ENCODE assay signal across 26 cellular contexts in genomic region chr13:99230991-99231390, GRCh38. TPM values are rescaled to one million over a fixed set of nuclear protein-coding genes. Genes with fewer than 3 reads are reported as not detected.
DNase-seq lines count a peak whose midpoint lies in the region; ATAC-seq and TF ChIP-seq lines count a peak whose summit lies in the region.
"Had no signal": no experiment of that assay in that cellular context is flagged by ENCODE, and none has a peak within 500 bp of the region (broad histone marks: within the 10 kb centered on the region; RNA-seq: fewer than 3 reads in every experiment).

No MANE protein-coding gene starts in this region.

- H3K4me1 ChIP-seq in right cardiac atrium (ENCODE audit: control insufficient read depth, insufficient read depth, low read length) (peaks cover 7% of the 10 kb centered on the region), OCI-LY7 (ENCODE audit: insufficient read depth, low read length, poor library complexity, severe bottlenecking) (peaks cover 84% of the 10 kb centered on the region), endodermal cell (ENCODE audit: control insufficient read depth, insufficient read depth, low read length) (no peaks in the 10 kb centered on the region)
- H3K4me1 ChIP-seq: right lobe of liver had no signal

- no peaks in the 10 kb centered on the region for H4K20me1 ChIP-seq in OCI-LY7 (ENCODE audit: insufficient read depth, low read length)

- H3K27me3 Mint-ChIP-seq in endodermal cell (ENCODE audit: insufficient read depth): no peaks in the 10 kb centered on the region
- H3K27me3 Mint-ChIP-seq in HFFc6 (ENCODE audit: insufficient read depth): no peaks in the 10 kb centered on the region
- H3K27me3 Mint-ChIP-seq: activated CD4-positive, alpha-beta T cell treated with anti-CD3 and anti-CD28 coated beads, Interleukin-2, amount 10 ng/mL, durations not matched to agents 24 days and 14 days; CD4-positive, CD25-positive, alpha-beta regulatory T cell; memory B cell had no signal

- no peak overlapping the region for H3K9ac ChIP-seq in endodermal cell (ENCODE audit: extremely low read depth, low read length, poor library complexity, severe bottlenecking)

- intact Hi-C loops in right cardiac atrium (cut with DNase I) (no loop called here), Right ventricle myocardium superior (cut with DNase I) (no loop called here), OCI-LY7 (cut with micrococcal nuclease; ENCODE audit: unreplicated experiment) (no loop called here)

- ATAC-seq in right cardiac atrium: no peak
- ATAC-seq in Right ventricle myocardium superior (ENCODE audit: poor library complexity): no peak
- no peak for ATAC-seq in GM19455 (IDR thresholded peaks at IDR 0.05; ENCODE audit: unreplicated experiment)
- ATAC-seq: gastroesophageal sphincter had no signal

- CTCF ChIA-PET in OCI-LY7 (lab: Charles Lee; ENCODE audit: unreplicated experiment): no interaction called here

- no TSS peak for BruUV-seq in OCI-LY7 (replicated peaks; lab: Mats Ljungman, UMichigan)

- H3K36me3 Mint-ChIP-seq in endodermal cell (ENCODE audit: low read depth): peaks cover 9% of the 10 kb centered on the region
- peaks cover 16% of the 10 kb centered on the region for H3K36me3 Mint-ChIP-seq in HFFc6 (ENCODE audit: low read depth)

- DNase-seq in right cardiac atrium: no peak
- no peak for DNase-seq in Right ventricle myocardium superior
- DNase-seq in OCI-LY7 (ENCODE audit: low spot score): no peak
- no peak for DNase-seq in endodermal cell
- DNase-seq in NCI-H510A treated with DMSO at 0.1 percent for 48 hours (lab: John Stamatoyannopoulos, UW): no peak
- no peak for DNase-seq in HFFc6
- DNase-seq in DMS 273 treated with DMSO at 0.1 percent for 48 hours (lab: John Stamatoyannopoulos, UW): no peak
- DNase-seq: activated CD4-positive, alpha-beta T cell treated with anti-CD3 and anti-CD28 coated beads, Interleukin-2, amount 10 ng/mL, durations not matched to agents 24 days and 14 days; activated naive CD4-positive, alpha-beta T cell treated with Interleukin-2 at 50 U/mL for 16 hours; CD4-positive, CD25-positive, alpha-beta regulatory T cell; cerebellar nuclear complex; effector CD4-positive, alpha-beta T cell; NCI-H1436; NCI-H774; ovary; right lobe of liver; SHP77 treated with DMSO at 0.1 percent for 48 hours; T-helper 1 cell had no signal

- H3K4me1 Mint-ChIP-seq in endodermal cell (peaks cover 8% of the 10 kb centered on the region), HFFc6 (ENCODE audit: low read depth) (peaks cover 46% of the 10 kb centered on the region)

- H3K4me3 ChIP-seq in right cardiac atrium (ENCODE audit: low read length) (no peak overlapping the region), OCI-LY7 (ENCODE audit: low read depth, low read length, poor library complexity, severe bottlenecking) (peak overlapping the region; percentile 47), endodermal cell (ENCODE audit: low read length) (no peak overlapping the region)
- H3K4me3 ChIP-seq: ascending aorta, esophagus muscularis mucosa, gastroesophageal sphincter, HAP-1, ovary, right lobe of liver had no signal

- TF ChIP-seq CTCF in OCI-LY7 (conservative IDR thresholded peaks at IDR 0.05; ENCODE audit: low read length) (no peak), endodermal cell (conservative IDR thresholded peaks at IDR 0.05) (peak; percentile 17), HFFc6 (IDR thresholded peaks at IDR 0.05) (no peak)

- H3K27ac ChIP-seq in right cardiac atrium (ENCODE audit: low read length) (peak overlapping the region; percentile 62), OCI-LY7 (ENCODE audit: low read depth, low read length, poor library complexity, severe bottlenecking) (peak overlapping the region; percentile 97), endodermal cell (ENCODE audit: low read depth, low read length) (no peak overlapping the region)
- H3K27ac ChIP-seq: ascending aorta, esophagus muscularis mucosa, gastroesophageal sphincter, ovary, right lobe of liver had no signal

- no peaks in the 10 kb centered on the region for H3K9me2 ChIP-seq in OCI-LY7 (ENCODE audit: insufficient read depth, low read length)

- peak overlapping the region; percentile 70 for H3K4me2 ChIP-seq in OCI-LY7 (ENCODE audit: low read length)

- H3K27ac Mint-ChIP-seq in endodermal cell (no peak overlapping the region), HFFc6 (no peak overlapping the region)

- H3K4me3 Mint-ChIP-seq in endodermal cell (no peak overlapping the region), HFFc6 (no peak overlapping the region)
- H3K4me3 Mint-ChIP-seq: activated CD4-positive, alpha-beta T cell treated with anti-CD3 and anti-CD28 coated beads, Interleukin-2, amount 10 ng/mL, durations not matched to agents 24 days and 14 days had no signal

- POLR2A ChIA-PET in OCI-LY7 (lab: Charles Lee): interaction anchor here (0.7 to 4.5 kb wide), 5 partner anchors 17 to 287 kb away, joined by 4 to 51 read pairs (median 9); partner anchors contain the start of genes GPR18 and UBAC2

- H3K79me2 ChIP-seq in OCI-LY7 (ENCODE audit: insufficient read depth, low read depth, low read length): peaks cover 84% of the 10 kb centered on the region

- H3K9me3 ChIP-seq in right cardiac atrium (ENCODE audit: control insufficient read depth, low read length) (no peaks in the 10 kb centered on the region), OCI-LY7 (ENCODE audit: low read length) (no peaks in the 10 kb centered on the region), endodermal cell (ENCODE audit: control insufficient read depth, low read length) (no peaks in the 10 kb centered on the region)
- H3K9me3 ChIP-seq: ascending aorta, esophagus muscularis mucosa, gastroesophageal sphincter, HAP-1, ovary, right lobe of liver had no signal

- H3K36me3 ChIP-seq in OCI-LY7 (ENCODE audit: insufficient read depth, low read length) (0 out of 2 replicates have a peak, but pooled peaks cover 6% of the 10 kb centered on the region), endodermal cell (ENCODE audit: control insufficient read depth, insufficient read depth, low read length) (no peaks in the 10 kb centered on the region)
- H3K36me3 ChIP-seq: ascending aorta, gastroesophageal sphincter, HAP-1, ovary, right lobe of liver had no signal

- H2AFZ ChIP-seq in OCI-LY7 (ENCODE audit: low read length): no peak overlapping the region

- H3K9me3 Mint-ChIP-seq in endodermal cell: no peaks in the 10 kb centered on the region
- no peaks in the 10 kb centered on the region for H3K9me3 Mint-ChIP-seq in HFFc6
- H3K9me3 Mint-ChIP-seq: activated CD4-positive, alpha-beta T cell treated with anti-CD3 and anti-CD28 coated beads, Interleukin-2, amount 10 ng/mL, durations not matched to agents 24 days and 14 days; CD4-positive, CD25-positive, alpha-beta regulatory T cell; memory B cell had no signal

- WGBS in right cardiac atrium: 82% methylated on average over 3 of the region's 3 CpGs
- WGBS in endodermal cell (ENCODE audit: insufficient coverage in 1 of 2, insufficient read length in 1 of 2), 2 experiments: 87 to 97% methylated on average over 3 of the region's 3 CpGs

- H3K27me3 ChIP-seq in right cardiac atrium (ENCODE audit: control insufficient read depth, insufficient read depth) (no peaks in the 10 kb centered on the region), endodermal cell (ENCODE audit: control insufficient read depth, insufficient read depth, low read length, poor library complexity, severe bottlenecking) (no peaks in the 10 kb centered on the region)
- H3K27me3 ChIP-seq: ascending aorta, esophagus muscularis mucosa, gastroesophageal sphincter, ovary, right lobe of liver had no signal

RNA-seq across cellular contexts. Expression of gene GPR18, which starts 27.2 kb away (rescaled TPM):
- total RNA-seq in right cardiac atrium: under 1 TPM in 2 of 4 donors, not detected in 2; 0.21 to 0.37 TPM
- polyA plus RNA-seq in right cardiac atrium: not detected
- total RNA-seq in Right ventricle myocardium superior: not detected
- total RNA-seq in OCI-LY7 (2014; rRNA removed; shearing (Covaris generic)): 6.6 and 13.7 TPM in 2 replicates
- total RNA-seq in OCI-LY7 (2022): 10.9 and 15.1 TPM in 2 replicates
- not detected for total RNA-seq in endodermal cell
- polyA plus RNA-seq in endodermal cell (2013, experiment 1 of 2): not detected
- not detected for polyA plus RNA-seq in endodermal cell (2013, experiment 2 of 2)
- not detected for total RNA-seq in HFFc6 (2021; fragmentation: NEBNext Ultra II Directional; extraction: Animal tissue kit (Norgen Biotek cat#: 25700))
- total RNA-seq: ascending aorta, esophagus muscularis mucosa, gastroesophageal sphincter, HT1080, temporal lobe had no signal

RNA-seq across cellular contexts. Expression of gene UBAC2, which starts 30.3 kb away (rescaled TPM):
- total RNA-seq in right cardiac atrium (10 to 100 TPM; 41.7 to 52.2 (median 48.3) TPM), Right ventricle myocardium superior (35.4 TPM), OCI-LY7 (2022) (25.6 and 28.5 TPM in 2 replicates), endodermal cell (10 to 100 TPM; 72.7 to 80.4 TPM)
- polyA plus RNA-seq in right cardiac atrium: 47.5 TPM
- 26.8 and 33.4 TPM in 2 replicates for total RNA-seq in OCI-LY7 (2014; rRNA removed; shearing (Covaris generic))
- 78.5 TPM for polyA plus RNA-seq in endodermal cell (2013, experiment 1 of 2)
- 70.0 TPM for polyA plus RNA-seq in endodermal cell (2013, experiment 2 of 2)
- total RNA-seq in HFFc6 (2021; fragmentation: NEBNext Ultra II Directional; extraction: Animal tissue kit (Norgen Biotek cat#: 25700)): 10 to 100 TPM; 38.8 to 53.5 (median 46.4) TPM
